In the genomic region with DNA sequence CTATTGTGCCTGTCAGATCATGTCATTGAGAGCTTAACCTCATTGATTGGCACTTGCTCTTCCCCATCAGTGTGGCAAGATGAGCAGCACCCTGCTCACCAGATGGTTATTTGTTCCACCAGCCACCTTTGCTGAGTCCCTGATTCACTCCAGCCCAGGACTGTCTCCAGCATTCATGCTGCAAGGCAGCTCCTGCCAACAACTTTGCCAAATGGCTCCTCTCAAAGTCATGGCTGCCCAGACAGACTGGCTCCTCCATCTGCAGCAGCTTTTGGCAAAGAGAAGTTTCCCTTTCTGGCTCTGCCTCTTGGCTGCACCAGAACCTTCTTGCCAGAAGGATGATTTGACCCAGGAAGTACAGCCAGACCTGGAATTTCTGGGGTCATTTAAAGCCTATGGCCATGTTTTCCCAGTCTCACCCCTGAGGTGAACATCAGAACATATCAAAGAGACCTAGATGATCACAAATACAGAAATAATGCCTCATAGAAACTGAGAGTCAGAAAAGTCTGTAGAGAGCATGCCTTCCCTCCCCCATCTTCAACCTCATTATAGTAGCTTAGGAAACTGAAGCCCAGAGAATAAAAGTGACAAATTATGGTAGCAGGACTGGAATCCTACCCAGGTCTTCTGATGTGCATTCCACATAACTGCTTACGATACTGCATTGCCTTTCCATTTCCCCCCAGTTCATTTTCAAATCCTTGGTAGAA, we compare ENCODE assay signal across 13 cellular contexts.
"Had no signal": no experiment of that assay in that cellular context is flagged by ENCODE, and none has a peak within 500 bp of the region (broad histone marks: within the 10 kb centered on the region; RNA-seq: fewer than 3 reads in every experiment).

No MANE protein-coding gene starts in this region.

- H3K9me3 Mint-ChIP-seq: endodermal cell; naive thymus-derived CD8-positive, alpha-beta T cell had no signal

- H3K36me3 Mint-ChIP-seq: activated naive CD8-positive, alpha-beta T cell; naive thymus-derived CD8-positive, alpha-beta T cell had no signal

- H3K27ac Mint-ChIP-seq: activated naive CD8-positive, alpha-beta T cell; endodermal cell had no signal

- H3K4me3 Mint-ChIP-seq: activated naive CD8-positive, alpha-beta T cell; endodermal cell; naive thymus-derived CD8-positive, alpha-beta T cell had no signal

- ATAC-seq: foreskin keratinocyte; naive thymus-derived CD8-positive, alpha-beta T cell; pancreas; sciatic nerve had no signal

- H3K4me1 Mint-ChIP-seq: naive thymus-derived CD8-positive, alpha-beta T cell had no signal

- DNase-seq: activated CD4-positive, alpha-beta T cell treated with anti-CD3 and anti-CD28 coated beads, Interleukin-2, amount 50 U/mL, for 48 hours; activated CD4-positive, CD25-positive, alpha-beta regulatory T cell treated with anti-CD3 and anti-CD28 coated beads, Interleukin-2, amount 50 U/mL, for 72 hours; activated gamma-delta T cell treated with Interleukin-2 at 50 U/mL for 16 hours; endodermal cell; foreskin keratinocyte; mesenchymal stem cell; naive thymus-derived CD8-positive, alpha-beta T cell; pancreas; stimulated activated naive CD4-positive, alpha-beta T cell; T-helper 2 cell; thyroid gland had no signal
